ENCODE assay signal across 31 cellular contexts in the genomic region with DNA sequence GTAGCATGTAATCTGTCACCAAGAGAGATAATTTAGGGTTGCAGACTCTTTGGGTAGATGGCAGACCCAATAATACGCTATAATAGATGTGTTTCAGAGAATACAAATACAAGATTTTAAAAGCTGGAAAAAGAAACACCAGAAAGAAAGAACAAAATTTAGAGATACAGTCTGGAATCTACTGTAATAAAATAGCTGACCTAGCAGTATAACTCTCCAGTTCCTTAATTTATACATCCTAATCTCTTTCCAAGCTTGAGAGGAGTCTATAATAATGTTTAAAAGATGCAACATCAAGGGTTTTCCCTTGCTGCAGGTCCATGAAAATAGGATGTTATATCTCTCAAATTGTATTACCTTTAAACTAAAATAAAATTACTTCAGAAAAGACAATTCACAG. TPM values are rescaled to one million over a fixed set of nuclear protein-coding genes. Genes with fewer than 3 reads are reported as not detected.
"Had no signal": no experiment of that assay in that cellular context is flagged by ENCODE, and none has a peak within 500 bp of the region (broad histone marks: within the 10 kb centered on the region; RNA-seq: fewer than 3 reads in every experiment).

No MANE protein-coding gene starts in this region.

- H3K27ac Mint-ChIP-seq: stimulated activated effector memory CD8-positive, alpha-beta T cell treated with anti-CD3 and anti-CD28 coated beads, Interleukin-12 subunit alpha, Interleukin-12 subunit beta, amount 100 ng/mL, for 72 hours; stimulated activated memory B cell treated with anti-CD40 and anti-IgM and Interleukin-4, amounts not matched to agents 10 μg/mL and 1 μg/mL and 100 μg/mL, for 72 hours; stimulated activated naive B cell treated with anti-CD40 and anti-IgM and Interleukin-4, amounts not matched to agents 10 μg/mL and 1 μg/mL and 100 μg/mL, for 72 hours; stimulated activated naive CD8-positive, alpha-beta T cell treated with anti-CD3 and anti-CD28 coated beads, Interleukin-15, amount 100 ng/mL, for 72 hours; stimulated activated naive CD8-positive, alpha-beta T cell treated with anti-CD3 and anti-CD28 coated beads, Interleukin-15, Interleukin-2, amounts not matched to agents 100 ng/mL and 50 ng/mL, for 24 hours; type B pancreatic cell had no signal

- H3K27me3 Mint-ChIP-seq: stimulated activated memory B cell treated with anti-CD40 and anti-IgM and Interleukin-4, amounts not matched to agents 10 μg/mL and 1 μg/mL and 100 μg/mL, for 72 hours; stimulated activated naive B cell treated with anti-CD40 and anti-IgM and Interleukin-4, amounts not matched to agents 10 μg/mL and 1 μg/mL and 100 μg/mL, for 72 hours; stimulated activated naive CD8-positive, alpha-beta T cell treated with anti-CD3 and anti-CD28 coated beads, Interleukin-15, amount 100 ng/mL, for 72 hours; stimulated activated naive CD8-positive, alpha-beta T cell treated with anti-CD3 and anti-CD28 coated beads, Interleukin-15, Interleukin-2, amounts not matched to agents 100 ng/mL and 50 ng/mL, for 24 hours; type B pancreatic cell had no signal

- H3K4me3 ChIP-seq: stomach, suprapubic skin, testis, thoracic aorta, thyroid gland, tibial artery, tibial nerve, transverse colon, upper lobe of left lung, upper lobe of right lung, uterus, vagina had no signal

- H3K27ac ChIP-seq: stomach, suprapubic skin, testis, thoracic aorta, thyroid gland, tibial artery, tibial nerve, transverse colon, upper lobe of left lung, upper lobe of right lung, vagina had no signal

- H3K27me3 ChIP-seq: stomach, suprapubic skin, testis, thyroid gland, tibial artery, tibial nerve, transverse colon, upper lobe of left lung, upper lobe of right lung, uterus, vagina had no signal

- FAIRE-seq: urothelium cell line had no signal

- H3K4me3 Mint-ChIP-seq: stimulated activated effector memory CD8-positive, alpha-beta T cell treated with anti-CD3 and anti-CD28 coated beads, Interleukin-12 subunit alpha, Interleukin-12 subunit beta, amount 100 ng/mL, for 72 hours; stimulated activated memory B cell treated with anti-CD40 and anti-IgM and Interleukin-4, amounts not matched to agents 10 μg/mL and 1 μg/mL and 100 μg/mL, for 72 hours; stimulated activated naive B cell treated with anti-CD40 and anti-IgM and Interleukin-4, amounts not matched to agents 10 μg/mL and 1 μg/mL and 100 μg/mL, for 72 hours; stimulated activated naive CD8-positive, alpha-beta T cell treated with anti-CD3 and anti-CD28 coated beads, Interleukin-15, amount 100 ng/mL, for 72 hours; stimulated activated naive CD8-positive, alpha-beta T cell treated with anti-CD3 and anti-CD28 coated beads, Interleukin-15, Interleukin-2, amounts not matched to agents 100 ng/mL and 50 ng/mL, for 24 hours; type B pancreatic cell had no signal

- H3K4me1 ChIP-seq: stomach, suprapubic skin, testis, thyroid gland, tibial artery, tibial nerve, transverse colon, upper lobe of left lung, upper lobe of right lung, uterus had no signal

- H3K36me3 Mint-ChIP-seq: stimulated activated effector memory CD8-positive, alpha-beta T cell treated with anti-CD3 and anti-CD28 coated beads, Interleukin-12 subunit alpha, Interleukin-12 subunit beta, amount 100 ng/mL, for 72 hours had no signal

- H3K36me3 ChIP-seq: stomach, suprapubic skin, thoracic aorta, thyroid gland, tibial artery, transverse colon, upper lobe of left lung, upper lobe of right lung, uterus had no signal

- ATAC-seq: stimulated activated effector memory CD8-positive, alpha-beta T cell treated with anti-CD3 and anti-CD28 coated beads, Interleukin-12 subunit alpha, Interleukin-12 subunit beta, amount 100 ng/mL, for 72 hours; stimulated activated memory B cell treated with anti-CD40 and anti-IgM and Interleukin-4, amounts not matched to agents 10 μg/mL and 1 μg/mL and 100 μg/mL, for 72 hours; stimulated activated naive B cell treated with anti-CD40 and anti-IgM and Interleukin-4, amounts not matched to agents 10 μg/mL and 1 μg/mL and 100 μg/mL, for 72 hours; stimulated activated naive CD8-positive, alpha-beta T cell treated with anti-CD3 and anti-CD28 coated beads, Interleukin-15, amount 100 ng/mL, for 72 hours; stimulated activated naive CD8-positive, alpha-beta T cell treated with anti-CD3 and anti-CD28 coated beads, Interleukin-15, Interleukin-2, amounts not matched to agents 100 U/mL and 50 U/mL, for 24 hours; upper lobe of right lung had no signal

- H3K4me1 Mint-ChIP-seq: stimulated activated naive B cell treated with anti-CD40 and anti-IgM and Interleukin-4, amounts not matched to agents 10 μg/mL and 1 μg/mL and 100 μg/mL, for 72 hours had no signal

- H3K9me3 Mint-ChIP-seq: stimulated activated effector memory CD8-positive, alpha-beta T cell treated with anti-CD3 and anti-CD28 coated beads, Interleukin-12 subunit alpha, Interleukin-12 subunit beta, amount 100 ng/mL, for 72 hours; stimulated activated memory B cell treated with anti-CD40 and anti-IgM and Interleukin-4, amounts not matched to agents 10 μg/mL and 1 μg/mL and 100 μg/mL, for 72 hours; stimulated activated naive CD8-positive, alpha-beta T cell treated with anti-CD3 and anti-CD28 coated beads, Interleukin-15, amount 100 ng/mL, for 72 hours had no signal

- H3K9me3 ChIP-seq: stomach, suprapubic skin, testis, thoracic aorta, thyroid gland, tibial artery, tibial nerve, transverse colon, upper lobe of left lung, upper lobe of right lung, uterus, vagina had no signal

- DNase-seq: stimulated activated CD4-positive, alpha-beta T cell treated with anti-CD3 and anti-CD28 coated beads, Interleukin-2, amount 100 ng/mL, for 48 hours; stimulated activated CD4-positive, alpha-beta T cell treated with anti-CD3 and anti-CD28 coated beads, Interleukin-4, amount 100 ng/mL, for 1 hour; stimulated activated CD4-positive, alpha-beta T cell treated with anti-CD3 and anti-CD28 coated beads, Interleukin-4, amount 100 ng/mL, for 24 hours; stimulated activated CD4-positive, alpha-beta T cell treated with anti-CD3 and anti-CD28 coated beads, Interleukin-4, amount 100 ng/mL, for 4 hours; stimulated activated CD8-positive, alpha-beta memory T cell treated with anti-CD3 and anti-CD28 coated beads, Interleukin-4, amount 100 ng/mL, for 48 hours; stimulated activated naive B cell treated with anti-CD40 and anti-IgM and Interleukin-4, amounts not matched to agents 10 μg/mL and 1 μg/mL and 100 μg/mL, for 72 hours; stimulated activated naive CD4-positive, alpha-beta T cell; stimulated activated naive CD4-positive, alpha-beta T cell treated with Interleukin-2 at 50 U/mL for 16 hours; stimulated activated naive CD8-positive, alpha-beta T cell treated with anti-CD3 and anti-CD28 coated beads, Interleukin-15, amount 100 ng/mL, for 72 hours; stimulated activated naive CD8-positive, alpha-beta T cell treated with anti-CD3 and anti-CD28 coated beads, Interleukin-15, Interleukin-2, amounts not matched to agents 100 U/mL and 50 U/mL, for 24 hours; stomach; substantia nigra; testis; thyroid gland; tibial artery; transverse colon; trophoblast cell; upper lobe of left lung; upper lobe of right lung; uterus had no signal

RNA-seq across cellular contexts. Expression of a gene that starts 27.2 kb away (rescaled TPM):
- total RNA-seq: subcutaneous adipose tissue, suprapubic skin, testis, thoracic aorta, thyroid gland, tibial nerve, upper lobe of left lung, upper lobe of right lung, ureter had no signal
